1 cellular context compared by ENCODE assay signal in genomic region chr20:51526105-51526470, GRCh38.
TF ChIP-seq lines count a peak whose summit lies in the region.

No MANE protein-coding gene starts in this region.

TF ChIP-seq in WTC11, 78 proteins besides CTCF, POLR2A, EP300 and RAD21 (continued from another document):
- TF ChIP-seq PRDM15 (CRISPR knock-in tag; IDR thresholded peaks at IDR 0.05) (no peak), CREM (CRISPR knock-in tag; IDR thresholded peaks at IDR 0.05) (no peak), KAT7 (CRISPR knock-in tag; IDR thresholded peaks at IDR 0.05; ENCODE audit: borderline replicate concordance) (no peak), JAZF1 (CRISPR knock-in tag; IDR thresholded peaks at IDR 0.05) (no peak)
